ENCODE assay signal across 14 cellular contexts in genomic region chr2:45275235-45275805, GRCh38.
A peak's percentile ranks its signal among the peaks of the same experiment; 100 is the strongest.
DNase-seq lines count a peak whose midpoint lies in the region; ATAC-seq and TF ChIP-seq lines count a peak whose summit lies in the region.
"Had no signal": no experiment of that assay in that cellular context is flagged by ENCODE, and none has a peak within 500 bp of the region (broad histone marks: within the 10 kb centered on the region; RNA-seq: fewer than 3 reads in every experiment).

No MANE protein-coding gene starts in this region.

- no peak for TF ChIP-seq CTCF in foreskin keratinocyte (conservative IDR thresholded peaks at IDR 0.05)

- H3K4me3 ChIP-seq in SJCRH30 (no peak overlapping the region), skeletal muscle satellite cell (ENCODE audit: low read length) (no peak overlapping the region)
- H3K4me3 ChIP-seq: psoas muscle, SK-N-MC, vagina had no signal

- H3K36me3 ChIP-seq in SJCRH30 (no peaks in the 10 kb centered on the region), skeletal muscle satellite cell (ENCODE audit: insufficient read depth, low read length) (no peaks in the 10 kb centered on the region)
- H3K36me3 ChIP-seq: vagina had no signal

- peak; percentile 53 for ATAC-seq in foreskin keratinocyte
- ATAC-seq in stimulated activated effector memory CD8-positive, alpha-beta T cell treated with anti-CD3 and anti-CD28 coated beads, Interleukin-12 subunit alpha, Interleukin-12 subunit beta, amount 100 ng/mL, for 72 hours, result no peak

- H3K4me1 ChIP-seq in SJCRH30 (peaks cover 59% of the 10 kb centered on the region), foreskin keratinocyte (no peaks in the 10 kb centered on the region), skeletal muscle satellite cell (ENCODE audit: control insufficient read depth, insufficient read depth, low read length) (peaks cover 59% of the 10 kb centered on the region)
- H3K4me1 ChIP-seq: psoas muscle, vagina had no signal

- no peaks in the 10 kb centered on the region for H3K9me3 Mint-ChIP-seq in stimulated activated effector memory CD8-positive, alpha-beta T cell treated with anti-CD3 and anti-CD28 coated beads, Interleukin-12 subunit alpha, Interleukin-12 subunit beta, amount 100 ng/mL, for 72 hours
- H3K9me3 Mint-ChIP-seq: endodermal cell had no signal

- H3K4me2 ChIP-seq in skeletal muscle satellite cell (ENCODE audit: low read length), result no peak overlapping the region

- H3K36me3 Mint-ChIP-seq in stimulated activated effector memory CD8-positive, alpha-beta T cell treated with anti-CD3 and anti-CD28 coated beads, Interleukin-12 subunit alpha, Interleukin-12 subunit beta, amount 100 ng/mL, for 72 hours, result no peaks in the 10 kb centered on the region
- H3K36me3 Mint-ChIP-seq: activated naive CD8-positive, alpha-beta T cell had no signal

- DNase-seq in HCEC 1CT (peak; percentile 40), SJCRH30 (peak; percentile 43 to 63), foreskin keratinocyte (peak; percentile 27 to 82), NCI-H526 treated with DMSO at 0.1 percent for 48 hours (lab: John Stamatoyannopoulos, UW) (no peak), iPS-NIHi7 (ENCODE audit: extremely low spot score) (no peak)
- no peak for DNase-seq in stimulated activated effector memory CD8-positive, alpha-beta T cell treated with anti-CD3 and anti-CD28 coated beads, Interleukin-12 subunit alpha, Interleukin-12 subunit beta, amount 100 ng/mL, for 72 hours (ENCODE audit: low spot score in 2 of 2)
- DNase-seq: activated CD4-positive, alpha-beta T cell treated with anti-CD3 and anti-CD28 coated beads, Interleukin-2, amount 50 U/mL, for 4 hours; endodermal cell; NCI-H187; psoas muscle had no signal

- peak overlapping the region; percentile 6; the same call in 1 of the 2 replicates for H3K27ac ChIP-seq in SJCRH30
- no peak overlapping the region for H3K27ac ChIP-seq in foreskin keratinocyte
- H3K27ac ChIP-seq: psoas muscle, SK-N-MC, vagina had no signal

- H3K4me3 Mint-ChIP-seq in stimulated activated effector memory CD8-positive, alpha-beta T cell treated with anti-CD3 and anti-CD28 coated beads, Interleukin-12 subunit alpha, Interleukin-12 subunit beta, amount 100 ng/mL, for 72 hours, result no peak overlapping the region
- H3K4me3 Mint-ChIP-seq: activated naive CD8-positive, alpha-beta T cell; endodermal cell had no signal

- no peak overlapping the region for H3K27ac Mint-ChIP-seq in stimulated activated effector memory CD8-positive, alpha-beta T cell treated with anti-CD3 and anti-CD28 coated beads, Interleukin-12 subunit alpha, Interleukin-12 subunit beta, amount 100 ng/mL, for 72 hours
- H3K27ac Mint-ChIP-seq: activated naive CD8-positive, alpha-beta T cell; endodermal cell had no signal

- no peaks in the 10 kb centered on the region for H3K4me1 Mint-ChIP-seq in stimulated activated effector memory CD8-positive, alpha-beta T cell treated with anti-CD3 and anti-CD28 coated beads, Interleukin-12 subunit alpha, Interleukin-12 subunit beta, amount 100 ng/mL, for 72 hours

- peak overlapping the region; percentile 45 for H3K9ac ChIP-seq in skeletal muscle satellite cell (ENCODE audit: low read depth, low read length)

- H3K27me3 ChIP-seq in SJCRH30 (no peaks in the 10 kb centered on the region), foreskin keratinocyte (peaks cover 26% of the 10 kb centered on the region), skeletal muscle satellite cell (ENCODE audit: control insufficient read depth, insufficient read depth, low read length) (no peaks in the 10 kb centered on the region)
- H3K27me3 ChIP-seq: vagina had no signal

- no peaks in the 10 kb centered on the region for H3K9me3 ChIP-seq in SJCRH30 (replicated peaks)
- H3K9me3 ChIP-seq in skeletal muscle satellite cell (replicated peaks; ENCODE audit: low read length), result no peaks in the 10 kb centered on the region
- H3K9me3 ChIP-seq: psoas muscle, vagina had no signal

Comparison
In these comparisons a context has a peak if more than half of its experiments do, and no peak if none do; other contexts are left out.
1. DNase-seq: peak in HCEC 1CT (single experiment), SJCRH30 (2 of 2) and foreskin keratinocyte (2 of 2); none in stimulated activated effector memory CD8-positive, alpha-beta T cell treated with anti-CD3 and anti-CD28 coated beads, Interleukin-12 subunit alpha, Interleukin-12 subunit beta, amount 100 ng/mL, for 72 hours (0 of 2), NCI-H526 treated with DMSO at 0.1 percent for 48 hours (single experiment) and iPS-NIHi7 (single experiment).